Comparison of ENCODE assay signal across 28 cellular contexts in the genomic region with DNA sequence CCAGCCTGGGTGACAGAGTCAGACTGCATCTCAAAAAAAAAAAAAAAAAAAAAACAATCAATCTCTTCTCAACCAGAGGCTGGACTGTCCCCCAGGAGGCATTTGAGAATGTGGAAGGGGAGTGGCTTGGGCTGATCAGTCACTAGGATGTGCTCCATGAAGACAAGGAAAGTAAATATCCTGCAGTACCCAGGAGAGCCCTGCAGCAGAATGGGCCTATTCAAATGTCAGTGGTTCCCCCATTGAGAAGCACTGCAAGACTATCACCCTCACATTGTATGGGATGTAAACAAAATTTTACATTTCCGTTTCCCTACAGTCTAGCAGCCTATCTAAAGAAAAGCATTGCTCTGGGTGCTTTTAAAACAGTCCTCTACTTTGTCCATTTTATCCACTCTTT.
"Had no signal": no experiment of that assay in that cellular context is flagged by ENCODE, and none has a peak within 500 bp of the region (broad histone marks: within the 10 kb centered on the region; RNA-seq: fewer than 3 reads in every experiment).

No MANE protein-coding gene starts in this region.

- H3K4me3 ChIP-seq: hepatocyte, left lung, lung, stomach, suprapubic skin, transverse colon, uterus had no signal

- H3K4me1 Mint-ChIP-seq: brain; naive thymus-derived CD4-positive, alpha-beta T cell; stimulated activated effector memory CD8-positive, alpha-beta T cell treated with anti-CD3 and anti-CD28 coated beads, Interleukin-12 subunit alpha, Interleukin-12 subunit beta, amount 100 ng/mL, for 72 hours had no signal

- H3K4me3 Mint-ChIP-seq: activated CD8-positive, alpha-beta T cell treated with anti-CD3 and anti-CD28 coated beads, Interleukin-2, amount 10 ng/mL, durations not matched to agents 7 days and 5 days; brain; dendritic cell treated with granulocyte-macrophage colony-stimulating factor and Interleukin-4, amounts not matched to agents 40 ng/mL and 50 ng/mL, for 4 days; naive thymus-derived CD4-positive, alpha-beta T cell; neural crest cell; stimulated activated effector memory CD8-positive, alpha-beta T cell treated with anti-CD3 and anti-CD28 coated beads, Interleukin-12 subunit alpha, Interleukin-12 subunit beta, amount 100 ng/mL, for 72 hours had no signal

- H3K27me3 ChIP-seq: foreskin keratinocyte, hepatocyte, left lung, stomach, suprapubic skin, transverse colon, uterus had no signal

- H3K4me1 ChIP-seq: foreskin keratinocyte, left lung, stomach, suprapubic skin, transverse colon, uterus had no signal

- H3K9me3 ChIP-seq: stomach, transverse colon, uterus had no signal

- H3K4me2 ChIP-seq: hepatocyte had no signal

- ATAC-seq: activated CD8-positive, alpha-beta T cell treated with anti-CD3 and anti-CD28 coated beads, Interleukin-2, amount 10 ng/mL, durations not matched to agents 7 days and 5 days; activated naive CD4-positive, alpha-beta T cell treated with anti-CD3 and anti-CD28 coated beads, Interleukin-2, amount 50 U/mL, for 72 hours; foreskin keratinocyte; left lung; naive thymus-derived CD4-positive, alpha-beta T cell; sciatic nerve; stimulated activated effector memory CD8-positive, alpha-beta T cell treated with anti-CD3 and anti-CD28 coated beads, Interleukin-12 subunit alpha, Interleukin-12 subunit beta, amount 100 ng/mL, for 72 hours had no signal

- H3K27me3 Mint-ChIP-seq: dendritic cell treated with granulocyte-macrophage colony-stimulating factor and Interleukin-4, amounts not matched to agents 40 ng/mL and 50 ng/mL, for 4 days had no signal

- H3K27ac Mint-ChIP-seq: activated CD8-positive, alpha-beta T cell treated with anti-CD3 and anti-CD28 coated beads, Interleukin-2, amount 10 ng/mL, durations not matched to agents 7 days and 5 days; activated naive CD4-positive, alpha-beta T cell treated with anti-CD3 and anti-CD28 coated beads, Interleukin-2, amount 50 U/mL, for 72 hours; brain; dendritic cell treated with granulocyte-macrophage colony-stimulating factor and Interleukin-4, amounts not matched to agents 40 ng/mL and 50 ng/mL, for 4 days; naive thymus-derived CD4-positive, alpha-beta T cell; stimulated activated effector memory CD8-positive, alpha-beta T cell treated with anti-CD3 and anti-CD28 coated beads, Interleukin-12 subunit alpha, Interleukin-12 subunit beta, amount 100 ng/mL, for 72 hours had no signal

- H2AFZ ChIP-seq: hepatocyte had no signal

- H3K79me2 ChIP-seq: hepatocyte had no signal

- DNase-seq: activated CD4-positive, alpha-beta T cell treated with anti-CD3 and anti-CD28 coated beads for 1 hour; activated CD4-positive, alpha-beta T cell treated with anti-CD3 and anti-CD28 coated beads, Interleukin-2, amount 50 U/mL, for 1 hour; activated CD8-positive, alpha-beta T cell treated with anti-CD3 and anti-CD28 coated beads, Interleukin-2, amount 10 ng/mL, durations not matched to agents 7 days and 5 days; activated gamma-delta T cell treated with Interleukin-2 at 50 U/mL for 16 hours; activated T-cell treated with anti-CD3 and anti-CD28 coated beads, Interleukin-2, amount 50 U/mL, for 1 hour; aorta; effector CD4-positive, alpha-beta T cell; erythroblast; foreskin keratinocyte; kidney glomerular epithelial cell; left lung; naive thymus-derived CD4-positive, alpha-beta T cell; small intestine; stimulated activated CD4-positive, alpha-beta T cell treated with anti-CD3 and anti-CD28 coated beads, Interleukin-2, amount 100 ng/mL, for 24 hours; stomach; transverse colon; uterus; WERI-Rb-1 had no signal

- H3K9me3 Mint-ChIP-seq: neural crest cell had no signal

- H3K36me3 Mint-ChIP-seq: activated naive CD4-positive, alpha-beta T cell treated with anti-CD3 and anti-CD28 coated beads, Interleukin-2, amount 50 U/mL, for 72 hours; brain; naive thymus-derived CD4-positive, alpha-beta T cell; stimulated activated effector memory CD8-positive, alpha-beta T cell treated with anti-CD3 and anti-CD28 coated beads, Interleukin-12 subunit alpha, Interleukin-12 subunit beta, amount 100 ng/mL, for 72 hours had no signal

- FAIRE-seq: small intestine, TTC549 had no signal

- H3K27ac ChIP-seq: foreskin keratinocyte, hepatocyte, left lung, stomach, suprapubic skin, transverse colon, uterus, WERI-Rb-1 had no signal

- H3K36me3 ChIP-seq: left lung, stomach, suprapubic skin, transverse colon, uterus, WERI-Rb-1 had no signal
